ENCODE assay signal across 28 cellular contexts in genomic region chr15:31125061-31125460, GRCh38.
"Had no signal": no experiment of that assay in that cellular context is flagged by ENCODE, and none has a peak within 500 bp of the region (broad histone marks: within the 10 kb centered on the region; RNA-seq: fewer than 3 reads in every experiment).

No MANE protein-coding gene starts in this region.

- ATAC-seq: activated CD8-positive, alpha-beta memory T cell treated with anti-CD3 and anti-CD28 coated beads, Interleukin-2, amount 10 ng/mL, durations not matched to agents 7 days and 5 days; activated naive CD8-positive, alpha-beta T cell treated with anti-CD3 and anti-CD28 coated beads, Interleukin-2, amount 50 U/mL, for 24 hours; Right ventricle myocardium inferior had no signal

- DNase-seq: activated CD4-positive, alpha-beta memory T cell treated with anti-CD3 and anti-CD28 coated beads, Interleukin-2, amount 10 ng/mL, durations not matched to agents 7 days and 5 days; activated CD4-positive, alpha-beta T cell treated with anti-CD3 and anti-CD28 coated beads for 1 hour; activated CD4-positive, alpha-beta T cell treated with anti-CD3 and anti-CD28 coated beads for 48 hours; activated CD4-positive, CD25-positive, alpha-beta regulatory T cell; activated CD8-positive, alpha-beta memory T cell treated with anti-CD3 and anti-CD28 coated beads for 24 hours; activated CD8-positive, alpha-beta memory T cell treated with anti-CD3 and anti-CD28 coated beads, Interleukin-2, amount 10 ng/mL, durations not matched to agents 7 days and 5 days; activated CD8-positive, alpha-beta memory T cell treated with anti-CD3 and anti-CD28 coated beads, Interleukin-2, amount 50 U/mL, for 48 hours; activated effector memory CD4-positive, alpha-beta T cell treated with Interleukin-2 at 50 U/mL for 16 hours; activated naive CD4-positive, alpha-beta T cell treated with anti-CD3 and anti-CD28 coated beads, Interleukin-2, amount 10 ng/mL, durations not matched to agents 7 days and 5 days; activated naive CD8-positive, alpha-beta T cell treated with anti-CD3 and anti-CD28 coated beads, Interleukin-2, amount 50 U/mL, for 24 hours; activated T-cell treated with anti-CD3 and anti-CD28 coated beads, Interleukin-2, amount 50 U/mL, for 48 hours; anterior cingulate cortex; caudate nucleus; cerebellar nuclear complex; cortex of kidney; NCI-H1092 treated with DMSO at 0.1 percent for 48 hours; NCI-H1694; NCI-H2107; NCI-H2171; NCI-H510A; NCI-H526 treated with DMSO at 0.1 percent for 48 hours; NK-92 treated with Interleukin-12 subunit alpha and Interleukin-12 subunit beta, amount 100 ng/mL, for 24 hours; PC-9; SW 1271; T-helper 1 cell; T1000; WERI-Rb-1 had no signal
